Comparison of ENCODE assay signal across 2 cellular contexts in the genomic region with DNA sequence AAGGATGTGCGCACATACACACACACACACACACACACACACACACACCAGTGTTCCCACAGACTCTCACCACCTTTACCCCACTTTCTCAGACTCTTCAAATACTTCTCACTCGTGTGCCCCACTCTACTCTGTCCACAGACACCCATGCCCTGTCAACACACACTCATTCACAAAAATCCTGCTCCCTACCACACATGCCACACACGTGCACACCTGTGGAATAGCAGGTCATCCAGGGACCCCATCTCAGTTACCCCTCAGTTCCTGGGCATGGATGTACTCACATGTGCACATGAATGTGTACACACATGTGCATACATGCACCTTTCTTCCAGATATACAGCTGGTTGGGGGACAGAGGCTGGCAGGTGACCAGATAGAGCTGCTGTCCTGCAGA.
TF ChIP-seq lines count a peak whose summit lies in the region.

No MANE protein-coding gene starts in this region.

TF ChIP-seq in HEK293, 187 proteins besides CTCF, POLR2A, EP300 and RAD21:
- peak; percentile 62; the same call in 1 of the 2 replicates for TF ChIP-seq SCRT2 (tag by site-specific recombination; IDR thresholded peaks at IDR 0.05)
- TF ChIP-seq, protein P1, sequence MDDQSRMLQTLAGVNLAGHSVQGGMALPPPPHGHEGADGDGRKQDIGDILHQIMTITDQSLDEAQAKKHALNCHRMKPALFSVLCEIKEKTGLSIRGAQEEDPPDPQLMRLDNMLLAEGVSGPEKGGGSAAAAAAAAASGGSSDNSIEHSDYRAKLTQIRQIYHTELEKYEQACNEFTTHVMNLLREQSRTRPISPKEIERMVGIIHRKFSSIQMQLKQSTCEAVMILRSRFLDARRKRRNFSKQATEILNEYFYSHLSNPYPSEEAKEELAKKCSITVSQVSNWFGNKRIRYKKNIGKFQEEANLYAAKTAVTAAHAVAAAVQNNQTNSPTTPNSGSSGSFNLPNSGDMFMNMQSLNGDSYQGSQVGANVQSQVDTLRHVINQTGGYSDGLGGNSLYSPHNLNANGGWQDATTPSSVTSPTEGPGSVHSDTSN (CRISPR knock-in tag; IDR thresholded peaks at IDR 0.05) = no peak
- TF ChIP-seq ZNF174 (tag by site-specific recombination; IDR thresholded peaks at IDR 0.05) = no peak
- TF ChIP-seq, protein P2, sequence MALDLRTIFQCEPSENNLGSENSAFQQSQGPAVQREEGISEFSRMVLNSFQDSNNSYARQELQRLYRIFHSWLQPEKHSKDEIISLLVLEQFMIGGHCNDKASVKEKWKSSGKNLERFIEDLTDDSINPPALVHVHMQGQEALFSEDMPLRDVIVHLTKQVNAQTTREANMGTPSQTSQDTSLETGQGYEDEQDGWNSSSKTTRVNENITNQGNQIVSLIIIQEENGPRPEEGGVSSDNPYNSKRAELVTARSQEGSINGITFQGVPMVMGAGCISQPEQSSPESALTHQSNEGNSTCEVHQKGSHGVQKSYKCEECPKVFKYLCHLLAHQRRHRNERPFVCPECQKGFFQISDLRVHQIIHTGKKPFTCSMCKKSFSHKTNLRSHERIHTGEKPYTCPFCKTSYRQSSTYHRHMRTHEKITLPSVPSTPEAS (tag by site-specific recombination; IDR thresholded peaks at IDR 0.05) = peak; percentile 40; the same call in 1 of the 2 replicates
- TF ChIP-seq SCRT1 (tag by site-specific recombination; IDR thresholded peaks at IDR 0.05; ENCODE audit: borderline replicate concordance) = peak; percentile 82

TF ChIP-seq in H1, 55 proteins besides CTCF, POLR2A, EP300 and RAD21:
- no peak for TF ChIP-seq BCL11A (IDR thresholded peaks at IDR 0.05; ENCODE audit: low read depth in 2 of 2, low read length in 2 of 2)
- TF ChIP-seq YY1 (IDR thresholded peaks at IDR 0.05; ENCODE audit: low read depth, low read length) = no peak
- TF ChIP-seq TEAD4 (IDR thresholded peaks at IDR 0.05; ENCODE audit: low read depth, low read length) = no peak
- no peak for TF ChIP-seq JUND (IDR thresholded peaks at IDR 0.05; ENCODE audit: low read length)
- TF ChIP-seq JUN (IDR thresholded peaks at IDR 0.05; ENCODE audit: low read depth, low read length) = no peak
- TF ChIP-seq EZH2 (IDR thresholded peaks at IDR 0.05; ENCODE audit: low read depth, low read length, severe bottlenecking) = no peak
- no peak for TF ChIP-seq EGR1 (IDR thresholded peaks at IDR 0.05; ENCODE audit: borderline replicate concordance, low read depth, low read length)
- TF ChIP-seq CREB1 (IDR thresholded peaks at IDR 0.05) = no peak
- TF ChIP-seq MAFK (IDR thresholded peaks at IDR 0.05; ENCODE audit: low read depth, low read length) = no peak
- TF ChIP-seq, protein P3, sequence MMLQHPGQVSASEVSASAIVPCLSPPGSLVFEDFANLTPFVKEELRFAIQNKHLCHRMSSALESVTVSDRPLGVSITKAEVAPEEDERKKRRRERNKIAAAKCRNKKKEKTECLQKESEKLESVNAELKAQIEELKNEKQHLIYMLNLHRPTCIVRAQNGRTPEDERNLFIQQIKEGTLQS (IDR thresholded peaks at IDR 0.05; ENCODE audit: insufficient read depth, low read depth, low read length) = no peak
- TF ChIP-seq, protein P4, sequence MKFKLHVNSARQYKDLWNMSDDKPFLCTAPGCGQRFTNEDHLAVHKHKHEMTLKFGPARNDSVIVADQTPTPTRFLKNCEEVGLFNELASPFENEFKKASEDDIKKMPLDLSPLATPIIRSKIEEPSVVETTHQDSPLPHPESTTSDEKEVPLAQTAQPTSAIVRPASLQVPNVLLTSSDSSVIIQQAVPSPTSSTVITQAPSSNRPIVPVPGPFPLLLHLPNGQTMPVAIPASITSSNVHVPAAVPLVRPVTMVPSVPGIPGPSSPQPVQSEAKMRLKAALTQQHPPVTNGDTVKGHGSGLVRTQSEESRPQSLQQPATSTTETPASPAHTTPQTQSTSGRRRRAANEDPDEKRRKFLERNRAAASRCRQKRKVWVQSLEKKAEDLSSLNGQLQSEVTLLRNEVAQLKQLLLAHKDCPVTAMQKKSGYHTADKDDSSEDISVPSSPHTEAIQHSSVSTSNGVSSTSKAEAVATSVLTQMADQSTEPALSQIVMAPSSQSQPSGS (IDR thresholded peaks at IDR 0.05; ENCODE audit: low read length) = no peak
- TF ChIP-seq KDM4A (IDR thresholded peaks at IDR 0.05; ENCODE audit: low read depth, low read length, severe bottlenecking) = no peak
- no peak for TF ChIP-seq TBP (IDR thresholded peaks at IDR 0.05; ENCODE audit: low read depth, low read length)
TF ChIP-seq in H1: peak in this region for 0.
